ENCODE assay signal across 12 cellular contexts in genomic region chr12:48677782-48678181, GRCh38. TPM values are rescaled to one million over a fixed set of nuclear protein-coding genes. Genes with fewer than 3 reads are reported as not detected.
A peak's percentile ranks its signal among the peaks of the same experiment; 100 is the strongest.
DNase-seq lines count a peak whose midpoint lies in the region; ATAC-seq lines count a peak whose summit lies in the region.
"Had no signal": no experiment of that assay in that cellular context is flagged by ENCODE, and none has a peak within 500 bp of the region (broad histone marks: within the 10 kb centered on the region; RNA-seq: fewer than 3 reads in every experiment).

No MANE protein-coding gene starts in this region.

- no peak for DNase-seq in activated naive CD4-positive, alpha-beta T cell treated with anti-CD3 and anti-CD28 coated beads, Interleukin-2, amount 10 ng/mL, durations not matched to agents 7 days and 5 days
- no peak for DNase-seq in activated naive CD4-positive, alpha-beta T cell treated with Interleukin-2 at 50 U/mL for 16 hours
- DNase-seq in T-helper 17 cell (no peak), fibroblast of peridontal ligament (ENCODE audit: extremely low read depth) (peak; percentile 54), substantia nigra (lab: John Stamatoyannopoulos, UW) (no peak)
- DNase-seq in stimulated activated naive CD8-positive, alpha-beta T cell treated with anti-CD3 and anti-CD28 coated beads, Interleukin-15, amount 100 ng/mL, for 72 hours = no peak
- DNase-seq: activated effector memory CD4-positive, alpha-beta T cell treated with anti-CD3 and anti-CD28 coated beads, Interleukin-2, amount 50 U/mL, for 16 hours; effector CD4-positive, alpha-beta T cell; MM.1S had no signal

- peak overlapping the region; percentile 63 for H3K4me3 Mint-ChIP-seq in activated naive CD4-positive, alpha-beta T cell treated with anti-CD3 and anti-CD28 coated beads, Interleukin-2, amount 10 ng/mL, durations not matched to agents 7 days and 5 days
- H3K4me3 Mint-ChIP-seq in T-helper 17 cell = peak overlapping the region; percentile 72
- peak overlapping the region; percentile 65 to 89 for H3K4me3 Mint-ChIP-seq in stimulated activated naive CD8-positive, alpha-beta T cell treated with anti-CD3 and anti-CD28 coated beads, Interleukin-15, amount 100 ng/mL, for 72 hours
- H3K4me3 Mint-ChIP-seq: mesothelial cell of epicardium had no signal

- H3K27me3 Mint-ChIP-seq in activated naive CD4-positive, alpha-beta T cell treated with anti-CD3 and anti-CD28 coated beads, Interleukin-2, amount 10 ng/mL, durations not matched to agents 7 days and 5 days = no peaks in the 10 kb centered on the region
- no peaks in the 10 kb centered on the region for H3K27me3 Mint-ChIP-seq in T-helper 17 cell
- no peaks in the 10 kb centered on the region for H3K27me3 Mint-ChIP-seq in stimulated activated naive CD8-positive, alpha-beta T cell treated with anti-CD3 and anti-CD28 coated beads, Interleukin-15, amount 100 ng/mL, for 72 hours

- CTCF ChIA-PET in activated naive CD4-positive, alpha-beta T cell treated with anti-CD3 and anti-CD28 coated beads, Interleukin-2, amount 10 ng/mL, durations not matched to agents 7 days and 5 days (lab: Charles Lee) = no interaction called here

- H3K27ac ChIP-seq in substantia nigra (ENCODE audit: low read depth, low read length, poor library complexity, severe bottlenecking) = no peak overlapping the region

- peak overlapping the region; percentile 72 for H3K27ac Mint-ChIP-seq in activated naive CD4-positive, alpha-beta T cell treated with anti-CD3 and anti-CD28 coated beads, Interleukin-2, amount 10 ng/mL, durations not matched to agents 7 days and 5 days
- peak overlapping the region; percentile 85 for H3K27ac Mint-ChIP-seq in T-helper 17 cell
- H3K27ac Mint-ChIP-seq in stimulated activated naive CD8-positive, alpha-beta T cell treated with anti-CD3 and anti-CD28 coated beads, Interleukin-15, amount 100 ng/mL, for 72 hours = peak overlapping the region in 1 of 2 donors; percentile 43
- H3K27ac Mint-ChIP-seq: mesothelial cell of epicardium had no signal

- no peak for ATAC-seq in T-helper 17 cell
- no peak for ATAC-seq in stimulated activated naive CD8-positive, alpha-beta T cell treated with anti-CD3 and anti-CD28 coated beads, Interleukin-15, amount 100 ng/mL, for 72 hours
- ATAC-seq in GM21360 (IDR thresholded peaks at IDR 0.05; ENCODE audit: unreplicated experiment) = no peak
- ATAC-seq in GM21825 (IDR thresholded peaks at IDR 0.05; ENCODE audit: unreplicated experiment) = no peak

- H3K4me1 Mint-ChIP-seq in activated naive CD4-positive, alpha-beta T cell treated with anti-CD3 and anti-CD28 coated beads, Interleukin-2, amount 10 ng/mL, durations not matched to agents 7 days and 5 days = peaks cover 44% of the 10 kb centered on the region
- H3K4me1 Mint-ChIP-seq in T-helper 17 cell = peaks cover 37% of the 10 kb centered on the region
- H3K4me1 Mint-ChIP-seq in stimulated activated naive CD8-positive, alpha-beta T cell treated with anti-CD3 and anti-CD28 coated beads, Interleukin-15, amount 100 ng/mL, for 72 hours = peaks cover 45% of the 10 kb centered on the region

- no peaks in the 10 kb centered on the region for H3K9me3 ChIP-seq in T-helper 17 cell (ENCODE audit: control insufficient read depth, low read length, poor library complexity, severe bottlenecking)

- no peaks in the 10 kb centered on the region for H3K9me3 Mint-ChIP-seq in activated naive CD4-positive, alpha-beta T cell treated with anti-CD3 and anti-CD28 coated beads, Interleukin-2, amount 10 ng/mL, durations not matched to agents 7 days and 5 days
- no peaks in the 10 kb centered on the region for H3K9me3 Mint-ChIP-seq in stimulated activated naive CD8-positive, alpha-beta T cell treated with anti-CD3 and anti-CD28 coated beads, Interleukin-15, amount 100 ng/mL, for 72 hours
- H3K9me3 Mint-ChIP-seq: mesothelial cell of epicardium had no signal

- H3K36me3 Mint-ChIP-seq in activated naive CD4-positive, alpha-beta T cell treated with anti-CD3 and anti-CD28 coated beads, Interleukin-2, amount 10 ng/mL, durations not matched to agents 7 days and 5 days = peaks cover 47% of the 10 kb centered on the region
- peaks cover 8% of the 10 kb centered on the region for H3K36me3 Mint-ChIP-seq in T-helper 17 cell (ENCODE audit: low read depth)

RNA-seq across cellular contexts. Expression of gene KANSL2, which starts 4.3 kb away (rescaled TPM):
- 100 to 1,000 TPM in 1 of 2 donors, 10 to 100 TPM in 1; 90.2 to 127 TPM for total RNA-seq in T-helper 17 cell

RNA-seq across cellular contexts. Expression of gene CCNT1, which starts 38.7 kb away (rescaled TPM):
- 100 to 1,000 TPM in 1 of 2 donors, 10 to 100 TPM in 1; 87.5 to 117 TPM for total RNA-seq in T-helper 17 cell
